10 cellular contexts compared by ENCODE assay signal in the genomic region with DNA sequence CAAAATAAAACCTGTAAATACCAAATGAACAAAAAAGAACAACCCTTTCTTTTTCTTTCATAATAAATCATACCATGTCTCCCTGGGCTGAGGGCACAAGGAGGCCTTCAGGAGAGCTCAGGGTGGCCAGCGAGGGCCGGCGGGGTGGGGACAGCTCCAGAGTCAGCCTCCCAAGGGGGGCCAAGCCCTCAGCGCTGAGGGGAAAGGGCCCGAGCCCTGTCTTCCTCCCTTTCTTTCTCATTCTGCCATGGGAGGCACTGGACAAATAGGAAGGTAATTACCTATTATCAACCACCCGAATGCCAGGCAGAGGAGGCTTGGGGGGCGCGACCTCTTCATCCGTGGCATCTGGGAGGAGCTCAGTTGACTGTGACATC.
DNase-seq lines count a peak whose midpoint lies in the region; ATAC-seq, FAIRE-seq and TF ChIP-seq lines count a peak whose summit lies in the region.
"Had no signal": no experiment of that assay in that cellular context is flagged by ENCODE, and none has a peak within 500 bp of the region (broad histone marks: within the 10 kb centered on the region; RNA-seq: fewer than 3 reads in every experiment).

No MANE protein-coding gene starts in this region.

- peaks cover 40 to 58% of the 10 kb centered on the region in 2 donors for H3K4me1 Mint-ChIP-seq in natural killer cell

- H3K36me3 Mint-ChIP-seq in natural killer cell = no peaks in the 10 kb centered on the region

- H3K4me1 ChIP-seq in right lobe of liver (peaks cover 0 to 29% (median 2%) of the 10 kb centered on the region in 4 donors), HepG2 (ENCODE audit: insufficient read depth, low read length) (no peaks in the 10 kb centered on the region), adrenal gland (replicated peaks in 1 of 2) (peaks cover 11 to 33% of the 10 kb centered on the region in 2 donors), vagina (peaks cover 12% of the 10 kb centered on the region), suprapubic skin (peaks cover 18% of the 10 kb centered on the region)

- no peaks in the 10 kb centered on the region for H3K9me3 Mint-ChIP-seq in natural killer cell

- no peak overlapping the region for H3K4me2 ChIP-seq in HepG2 (ENCODE audit: low read depth, low read length)

- CTCF ChIA-PET in HepG2 (lab: Yijun Ruan, JAX; ENCODE audit: low intra/inter-chr PET ratio, low total read pairs) = no interaction called here

- no peak overlapping the region for H3K9ac ChIP-seq in HepG2 (ENCODE audit: insufficient read depth, low read depth, low read length)

- no peaks in the 10 kb centered on the region for H3K27me3 Mint-ChIP-seq in natural killer cell (ENCODE audit: low read depth in 2 of 2)

- H3K4me3 Mint-ChIP-seq in natural killer cell = peak overlapping the region; percentile 70

- in situ Hi-C loops in HepG2 (cut with HindIII; ENCODE audit: extremely low pct_ligation_motif_present, low pct_unique_long_range_greater_than_20kb) = no loop called here

- POLR2A ChIA-PET in HepG2 (lab: Yijun Ruan, JAX) = interaction anchor here (1.1 kb wide), 1 partner anchor 87 kb away, joined by 4 read pairs; no protein-coding TSS in a partner anchor

- H2AFZ ChIP-seq in HepG2 (ENCODE audit: low read length) = no peak overlapping the region

- TF ChIP-seq CTCF in right lobe of liver (IDR thresholded peaks at IDR 0.05) = no peak
- TF ChIP-seq CTCF in HepG2 (CRISPR knock-in tag; IDR thresholded peaks at IDR 0.05) = no peak
- TF ChIP-seq CTCF in adrenal gland (IDR thresholded peaks at IDR 0.05) = no peak
- TF ChIP-seq CTCF in natural killer cell (IDR thresholded peaks at IDR 0.05) = no peak
- no peak for TF ChIP-seq CTCF in vagina (IDR thresholded peaks at IDR 0.05)
- TF ChIP-seq CTCF in suprapubic skin (IDR thresholded peaks at IDR 0.05) = no peak

- no peak for FAIRE-seq in HepG2 (lab: Jason Lieb, UNC)
- FAIRE-seq: H1 had no signal

- ATAC-seq in right lobe of liver (no peak), HepG2 (no peak), natural killer cell (no peak), GM21381 (IDR thresholded peaks at IDR 0.05; ENCODE audit: unreplicated experiment) (no peak)

- H4K20me1 ChIP-seq in HepG2 (ENCODE audit: insufficient read depth, low read length) = no peaks in the 10 kb centered on the region

- TF ChIP-seq EP300 in HepG2 (IDR thresholded peaks at IDR 0.05; ENCODE audit: low read depth in 2 of 2, low read length in 2 of 2) = no peak
- no peak for TF ChIP-seq EP300 in HepG2 (CRISPR knock-in tag; IDR thresholded peaks at IDR 0.05; ENCODE audit: borderline replicate concordance)
- no peak for TF ChIP-seq EP300 in suprapubic skin (IDR thresholded peaks at IDR 0.05)

- DNase-seq in right lobe of liver (no peak), HepG2 (ENCODE audit: low spot score) (no peak), adrenal gland (no peak), natural killer cell (no peak), vagina (ENCODE audit: extremely low spot score in 2 of 2) (no peak), germinal center (ENCODE audit: low spot score) (no peak), suprapubic skin (ENCODE audit: low spot score in 2 of 2) (no peak)
- DNase-seq: SW 1271 had no signal

- H3K27me3 ChIP-seq in right lobe of liver = no peaks in the 10 kb centered on the region
- no peaks in the 10 kb centered on the region for H3K27me3 ChIP-seq in HepG2 (ENCODE audit: control insufficient read depth in 1 of 2, insufficient read depth in 2 of 2, low read length in 2 of 2)
- no peaks in the 10 kb centered on the region for H3K27me3 ChIP-seq in adrenal gland
- no peaks in the 10 kb centered on the region for H3K27me3 ChIP-seq in vagina
- H3K27me3 ChIP-seq in suprapubic skin = no peaks in the 10 kb centered on the region

- H3K27ac Mint-ChIP-seq in natural killer cell = peak overlapping the region; percentile 95 to 98

- H3K27ac ChIP-seq in right lobe of liver (peak overlapping the region; percentile 87 to 95 (median 92)), HepG2 (ENCODE audit: extremely low read length, insufficient read depth, low read length) (no peak overlapping the region), adrenal gland (peak overlapping the region; percentile 75 to 95 (median 86)), vagina (peak overlapping the region; percentile 43), suprapubic skin (no peak overlapping the region)

- intact Hi-C loops in right lobe of liver (cut with DNase I) (no loop called here), HepG2 (cut with micrococcal nuclease; ENCODE audit: unreplicated experiment) (no loop called here), adrenal gland (cut with DNase I) (no loop called here), natural killer cell (cut with micrococcal nuclease) (loop anchor here (1.0 to 2.0 kb wide), 6 partner anchors 16 to 100 kb away; no protein-coding TSS in a partner anchor), vagina (cut with DNase I) (no loop called here)

- no CpG with 5 or more reads among the region's 9 CpGs for WGBS in right lobe of liver (ENCODE audit: insufficient coverage, low coverage, low lambda C conversion rate, missing lambda C conversion rate)
- WGBS in HepG2 (ENCODE audit: low lambda C conversion rate) = 94% methylated on average over 9 of the region's 9 CpGs
- WGBS in adrenal gland, 4 donors = 85 to 92% (median 89%) methylated on average over 9 of the region's 9 CpGs
- 88% methylated on average over 9 of the region's 9 CpGs for WGBS in suprapubic skin

- no peak for TF ChIP-seq POLR2A in right lobe of liver (IDR thresholded peaks at IDR 0.05)
- no peak for TF ChIP-seq POLR2A in HepG2 (IDR thresholded peaks at IDR 0.05; ENCODE audit: insufficient read depth in 1 of 2, low read depth in 2 of 2, low read length in 2 of 2)
- no peak for TF ChIP-seq POLR2A in adrenal gland (IDR thresholded peaks at IDR 0.05)
- no peak for TF ChIP-seq POLR2A in vagina (IDR thresholded peaks at IDR 0.05)
- TF ChIP-seq POLR2A in suprapubic skin (IDR thresholded peaks at IDR 0.05) = no peak

- no peak overlapping the region for H3K4me3 ChIP-seq in right lobe of liver
- no peak overlapping the region for H3K4me3 ChIP-seq in HepG2 (replicated peaks in 1 of 3; ENCODE audit: insufficient read depth in 1 of 3, low read depth in 2 of 3, low read length in 3 of 3)
- no peak overlapping the region for H3K4me3 ChIP-seq in adrenal gland
- H3K4me3 ChIP-seq in vagina = no peak overlapping the region
- no peak overlapping the region for H3K4me3 ChIP-seq in suprapubic skin

- TF ChIP-seq RAD21 in HepG2 (CRISPR knock-in tag; IDR thresholded peaks at IDR 0.05) = no peak

- no peaks in the 10 kb centered on the region for H3K9me3 ChIP-seq in right lobe of liver
- H3K9me3 ChIP-seq in HepG2 (ENCODE audit: low read length) = no peaks in the 10 kb centered on the region
- no peaks in the 10 kb centered on the region for H3K9me3 ChIP-seq in adrenal gland (replicated peaks in 1 of 3)
- no peaks in the 10 kb centered on the region for H3K9me3 ChIP-seq in vagina
- no peaks in the 10 kb centered on the region for H3K9me3 ChIP-seq in suprapubic skin

- H3K36me3 ChIP-seq in right lobe of liver (peaks cover 0 to 6% (median 1%) of the 10 kb centered on the region in 4 donors), HepG2 (replicated peaks in 1 of 2; ENCODE audit: control insufficient read depth in 1 of 2, insufficient read depth in 2 of 2, low read length in 2 of 2) (peaks cover 11 to 40% of the 10 kb centered on the region in 2 experiments; a peak in 4 of 5 replicates), adrenal gland (replicated peaks in 1 of 2) (peaks cover 0 to 18% of the 10 kb centered on the region in 2 donors), vagina (peaks cover 0 to 27% of the 10 kb centered on the region in 2 donors), suprapubic skin (peaks cover 48% of the 10 kb centered on the region)

- BruUV-seq in HepG2 (replicated peaks; lab: Mats Ljungman, UMichigan) = no TSS peak

- H3K79me2 ChIP-seq in HepG2 (ENCODE audit: insufficient read depth, low read length) = no peaks in the 10 kb centered on the region

TF ChIP-seq in HepG2, 621 proteins besides CTCF, POLR2A, EP300 and RAD21 (continues in another document):
- TF ChIP-seq KDM5B (CRISPR knock-in tag; IDR thresholded peaks at IDR 0.05; ENCODE audit: borderline replicate concordance) = no peak
- TF ChIP-seq LRRFIP1 (CRISPR knock-in tag; conservative IDR thresholded peaks at IDR 0.05) = no peak
- TF ChIP-seq, protein P1, sequence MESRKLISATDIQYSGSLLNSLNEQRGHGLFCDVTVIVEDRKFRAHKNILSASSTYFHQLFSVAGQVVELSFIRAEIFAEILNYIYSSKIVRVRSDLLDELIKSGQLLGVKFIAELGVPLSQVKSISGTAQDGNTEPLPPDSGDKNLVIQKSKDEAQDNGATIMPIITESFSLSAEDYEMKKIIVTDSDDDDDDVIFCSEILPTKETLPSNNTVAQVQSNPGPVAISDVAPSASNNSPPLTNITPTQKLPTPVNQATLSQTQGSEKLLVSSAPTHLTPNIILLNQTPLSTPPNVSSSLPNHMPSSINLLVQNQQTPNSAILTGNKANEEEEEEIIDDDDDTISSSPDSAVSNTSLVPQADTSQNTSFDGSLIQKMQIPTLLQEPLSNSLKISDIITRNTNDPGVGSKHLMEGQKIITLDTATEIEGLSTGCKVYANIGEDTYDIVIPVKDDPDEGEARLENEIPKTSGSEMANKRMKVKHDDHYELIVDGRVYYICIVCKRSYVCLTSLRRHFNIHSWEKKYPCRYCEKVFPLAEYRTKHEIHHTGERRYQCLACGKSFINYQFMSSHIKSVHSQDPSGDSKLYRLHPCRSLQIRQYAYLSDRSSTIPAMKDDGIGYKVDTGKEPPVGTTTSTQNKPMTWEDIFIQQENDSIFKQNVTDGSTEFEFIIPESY (CRISPR knock-in tag; IDR thresholded peaks at IDR 0.05) = no peak
- no peak for TF ChIP-seq ZBTB8A (CRISPR knock-in tag; IDR thresholded peaks at IDR 0.05; ENCODE audit: borderline replicate concordance, low read depth)

Comparison
In these comparisons a context has a peak if more than half of its experiments do, and no peak if none do; other contexts are left out.
1. H3K27ac ChIP-seq: peak in right lobe of liver (3 of 3), adrenal gland (5 of 5) and vagina (single experiment); none in HepG2 (single experiment) and suprapubic skin (single experiment).